Comparison of ENCODE assay signal across 19 cellular contexts in the genomic region with DNA sequence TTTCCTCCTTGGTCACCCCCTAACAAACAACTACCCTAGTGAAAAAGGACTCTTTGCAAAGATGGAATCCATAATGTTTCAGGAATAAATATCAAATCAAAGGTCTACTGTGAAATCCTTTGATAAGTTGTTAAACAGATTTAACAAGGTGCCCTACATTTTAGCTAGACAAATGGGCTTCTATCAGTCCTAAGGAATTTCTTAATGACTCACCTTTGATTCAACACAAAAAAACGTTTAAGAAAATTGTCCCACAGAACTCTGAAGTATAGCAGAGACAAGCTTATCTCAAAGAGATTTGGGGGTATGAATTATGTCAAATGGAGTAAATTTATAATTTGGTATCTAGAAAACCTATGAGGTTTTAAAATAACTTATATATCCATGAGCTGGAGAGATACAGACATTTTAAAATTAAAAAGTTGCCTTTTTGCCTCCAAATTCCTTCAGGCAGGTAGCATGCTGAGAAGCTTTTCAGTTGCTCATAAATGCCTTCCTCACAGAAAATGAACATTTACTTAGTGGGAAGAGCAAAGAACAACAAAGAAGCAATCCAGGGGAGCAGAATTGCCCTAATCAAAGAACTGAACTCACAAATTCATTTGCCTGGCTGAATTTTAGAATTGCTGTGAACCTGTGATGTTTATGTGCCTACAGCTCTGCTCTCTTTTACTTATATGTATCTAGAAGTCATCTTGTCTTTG.
A peak's percentile ranks its signal among the peaks of the same experiment; 100 is the strongest.
DNase-seq lines count a peak whose midpoint lies in the region; ATAC-seq and TF ChIP-seq lines count a peak whose summit lies in the region.
"Had no signal": no experiment of that assay in that cellular context is flagged by ENCODE, and none has a peak within 500 bp of the region (broad histone marks: within the 10 kb centered on the region; RNA-seq: fewer than 3 reads in every experiment).

No MANE protein-coding gene starts in this region.

- no peak for TF ChIP-seq CTCF in RWPE1 (conservative IDR thresholded peaks at IDR 0.05; ENCODE audit: low read depth)

- no peak for ATAC-seq in GM21528 (IDR thresholded peaks at IDR 0.05; ENCODE audit: low FRiP score, unreplicated experiment)
- ATAC-seq: K562; left lobe of liver; naive thymus-derived CD4-positive, alpha-beta T cell had no signal

- CTCF ChIA-PET in RWPE1 (lab: Yijun Ruan, JAX), result interaction anchor here (0.7 kb wide), 1 partner anchor 23 kb away, joined by 3 read pairs; no protein-coding TSS in a partner anchor

- H3K27ac ChIP-seq in RWPE1 (no peak overlapping the region), epithelial cell of prostate (peak overlapping the region; percentile 42)
- H3K27ac ChIP-seq: uterus had no signal

- POLR2A ChIA-PET in RWPE1 (lab: Yijun Ruan, JAX; ENCODE audit: low non-redundant PET), result no interaction called here

- DNase-seq in HT-29 (ENCODE audit: low spot score), result peak; percentile 7
- peak; percentile 3 for DNase-seq in RWPE1 (ENCODE audit: low spot score)
- DNase-seq in epithelial cell of prostate (ENCODE audit: low read depth, low spot score), result no peak
- peak; percentile 45 for DNase-seq in renal cortical epithelial cell (ENCODE audit: low read depth)
- DNase-seq in cortex of kidney (lab: John Stamatoyannopoulos, UW), result no peak
- DNase-seq in stimulated activated CD4-positive, alpha-beta T cell treated with anti-CD3 and anti-CD28 coated beads, Interleukin-12 subunit alpha, Interleukin-12 subunit beta, amount 100 ng/mL, for 4 hours, result no peak
- DNase-seq: aorta; head of caudate nucleus; naive thymus-derived CD4-positive, alpha-beta T cell; NCI-H146; NCI-H526; retina; RPMI8226; small intestine; substantia nigra; uterus had no signal

Comparison
In these comparisons a context has a peak if more than half of its experiments do, and no peak if none do; other contexts are left out.
1. DNase-seq: peak in HT-29 (single experiment), RWPE1 (single experiment) and renal cortical epithelial cell (single experiment); none in epithelial cell of prostate (single experiment), cortex of kidney (single experiment) and stimulated activated CD4-positive, alpha-beta T cell treated with anti-CD3 and anti-CD28 coated beads, Interleukin-12 subunit alpha, Interleukin-12 subunit beta, amount 100 ng/mL, for 4 hours (single experiment).